16 cellular contexts compared by ENCODE assay signal in genomic region chr2:42788478-42788793, GRCh38. TPM values are rescaled to one million over a fixed set of nuclear protein-coding genes. Genes with fewer than 3 reads are reported as not detected.
DNase-seq lines count a peak whose midpoint lies in the region; ATAC-seq and TF ChIP-seq lines count a peak whose summit lies in the region.
"Had no signal": no experiment of that assay in that cellular context is flagged by ENCODE, and none has a peak within 500 bp of the region (broad histone marks: within the 10 kb centered on the region; RNA-seq: fewer than 3 reads in every experiment).

No MANE protein-coding gene starts in this region.

- H4K91ac ChIP-seq in neuronal stem cell (ENCODE audit: low read depth, low read length, poor library complexity): no peak overlapping the region

- H3K23ac ChIP-seq in neuronal stem cell (ENCODE audit: low read depth, low read length, poor library complexity): peak overlapping the region; percentile 5

- peak overlapping the region; percentile 72 for H2AK5ac ChIP-seq in neuronal stem cell (ENCODE audit: low read depth, low read length)

- no peaks in the 10 kb centered on the region for H3K9me3 ChIP-seq in right lobe of liver
- H3K9me3 ChIP-seq in neuronal stem cell (replicated peaks in 1 of 2; ENCODE audit: control insufficient read depth in 2 of 2, insufficient read depth in 1 of 2, low read depth in 1 of 2, low read length in 2 of 2): peaks cover 0 to 3% of the 10 kb centered on the region in 2 donors
- H3K9me3 ChIP-seq: HAP-1 had no signal

- H4K8ac ChIP-seq in neuronal stem cell (ENCODE audit: low read depth, low read length): no peak overlapping the region

- DNase-seq in activated CD8-positive, alpha-beta memory T cell treated with anti-CD3 and anti-CD28 coated beads, Interleukin-2, amount 10 ng/mL, durations not matched to agents 7 days and 5 days: peak; percentile 28
- no peak for DNase-seq in activated CD8-positive, alpha-beta memory T cell treated with anti-CD3 and anti-CD28 coated beads, Interleukin-2, amount 50 U/mL, for 48 hours
- DNase-seq in right lobe of liver (no peak), neuronal stem cell (ENCODE audit: low spot score) (no peak)
- no peak for DNase-seq in activated T-cell treated with anti-CD3 and anti-CD28 coated beads, Interleukin-2, amount 50 U/mL, for 1 hour
- DNase-seq: ACHN; CD4-positive, alpha-beta T cell; COR-L47; DND-41; GDM1; GOT3 had no signal

- H3K14ac ChIP-seq in neuronal stem cell (ENCODE audit: low read length): no peak overlapping the region

- H3K4me1 ChIP-seq in right lobe of liver (peaks cover 0 to 70% (median 31%) of the 10 kb centered on the region in 4 donors), neuronal stem cell (ENCODE audit: control insufficient read depth in 2 of 2, insufficient read depth in 1 of 2, low read depth in 1 of 2, low read length in 2 of 2) (peaks cover 7 to 13% of the 10 kb centered on the region in 2 donors)

- H3K36me3 ChIP-seq in right lobe of liver (peaks cover 0 to 2% (median 0%) of the 10 kb centered on the region in 4 donors), neuronal stem cell (replicated peaks in 1 of 2; ENCODE audit: control insufficient read depth in 2 of 2, insufficient read depth in 2 of 2, low read length in 2 of 2) (no peaks in the 10 kb centered on the region)
- H3K36me3 ChIP-seq: BLaER1 treated with 17β-estradiol and CSF1 and Interleukin-3, amounts not matched to agents 10 nM and 100 nM had no signal

- no peak overlapping the region for H2BK120ac ChIP-seq in neuronal stem cell (ENCODE audit: low read depth, low read length)

- H2BK15ac ChIP-seq in neuronal stem cell (ENCODE audit: low read length): no peak overlapping the region

- no peak overlapping the region for H2BK5ac ChIP-seq in neuronal stem cell (ENCODE audit: low read length)

- no peak overlapping the region for H3K4me3 Mint-ChIP-seq in activated CD8-positive, alpha-beta memory T cell treated with anti-CD3 and anti-CD28 coated beads, Interleukin-2, amount 10 ng/mL, durations not matched to agents 7 days and 5 days
- H3K4me3 Mint-ChIP-seq: CD4-positive, alpha-beta T cell had no signal

- peaks cover 2% of the 10 kb centered on the region for H3K36me3 Mint-ChIP-seq in activated CD8-positive, alpha-beta memory T cell treated with anti-CD3 and anti-CD28 coated beads, Interleukin-2, amount 10 ng/mL, durations not matched to agents 7 days and 5 days

- no peak overlapping the region for H3K27ac Mint-ChIP-seq in activated CD8-positive, alpha-beta memory T cell treated with anti-CD3 and anti-CD28 coated beads, Interleukin-2, amount 10 ng/mL, durations not matched to agents 7 days and 5 days
- H3K27ac Mint-ChIP-seq: CD4-positive, alpha-beta T cell had no signal

- H3K4me3 ChIP-seq in right lobe of liver (peak overlapping the region in 2 of 3 donors; percentile 9 to 15), neuronal stem cell (ENCODE audit: low read length in 2 of 2) (no peak overlapping the region)
- H3K4me3 ChIP-seq: BLaER1 treated with 17β-estradiol and CSF1 and Interleukin-3, amounts not matched to agents 10 nM and 100 nM; HAP-1 had no signal

- H2BK12ac ChIP-seq in neuronal stem cell (ENCODE audit: low read length): no peak overlapping the region

- H3K27me3 Mint-ChIP-seq in activated CD8-positive, alpha-beta memory T cell treated with anti-CD3 and anti-CD28 coated beads, Interleukin-2, amount 10 ng/mL, durations not matched to agents 7 days and 5 days: peaks cover 24% of the 10 kb centered on the region

- no peak overlapping the region for H3K4ac ChIP-seq in neuronal stem cell (ENCODE audit: low read length)

- no peak overlapping the region for H3K9ac ChIP-seq in neuronal stem cell (ENCODE audit: low read depth, low read length, poor library complexity)
- H3K9ac ChIP-seq: BLaER1 treated with 17β-estradiol and CSF1 and Interleukin-3, amounts not matched to agents 10 nM and 100 nM had no signal

- H3K9me3 Mint-ChIP-seq in activated CD8-positive, alpha-beta memory T cell treated with anti-CD3 and anti-CD28 coated beads, Interleukin-2, amount 10 ng/mL, durations not matched to agents 7 days and 5 days (ENCODE audit: low read depth): no peaks in the 10 kb centered on the region
- H3K9me3 Mint-ChIP-seq: CD4-positive, alpha-beta T cell had no signal

- TF ChIP-seq CTCF in right lobe of liver (IDR thresholded peaks at IDR 0.05): no peak

- TF ChIP-seq POLR2A in right lobe of liver (IDR thresholded peaks at IDR 0.05): no peak

- no peaks in the 10 kb centered on the region for H3K79me1 ChIP-seq in neuronal stem cell (ENCODE audit: low read depth, low read length)

- CTCF ChIA-PET in activated CD8-positive, alpha-beta memory T cell treated with anti-CD3 and anti-CD28 coated beads, Interleukin-2, amount 10 ng/mL, durations not matched to agents 7 days and 5 days (lab: Charles Lee): no interaction called here

- no peaks in the 10 kb centered on the region for H3K27me3 ChIP-seq in right lobe of liver
- peaks cover 0 to 8% (median 0%) of the 10 kb centered on the region in 3 experiments for H3K27me3 ChIP-seq in neuronal stem cell (ENCODE audit: control insufficient read depth in 3 of 3, insufficient read depth in 3 of 3, low read depth in 1 of 3, low read length in 3 of 3)

- WGBS in right lobe of liver (ENCODE audit: insufficient coverage, low coverage, low lambda C conversion rate, missing lambda C conversion rate): 18% methylated on average over 7 of the region's 9 CpGs
- WGBS in neuronal stem cell (ENCODE audit: extremely low coverage in 2 of 2, insufficient read length in 2 of 2, insufficient replicate concordance in 1 of 2), 2 donors: no CpG with 5 or more reads among the region's 9 CpGs

- peaks cover 11% of the 10 kb centered on the region for H3K4me1 Mint-ChIP-seq in activated CD8-positive, alpha-beta memory T cell treated with anti-CD3 and anti-CD28 coated beads, Interleukin-2, amount 10 ng/mL, durations not matched to agents 7 days and 5 days

- no peak overlapping the region for H2AFZ ChIP-seq in neuronal stem cell (ENCODE audit: low read length)

- H3K18ac ChIP-seq in neuronal stem cell (ENCODE audit: low read length): peak overlapping the region; percentile 3

- H3K27ac ChIP-seq in right lobe of liver (peak overlapping the region in 2 of 3 donors; percentile 61 to 98), neuronal stem cell (replicated peaks; ENCODE audit: low read length) (no peak overlapping the region)
- H3K27ac ChIP-seq: BLaER1 treated with 17β-estradiol and CSF1 and Interleukin-3, amounts not matched to agents 10 nM and 100 nM had no signal

- no peak for ATAC-seq in activated CD8-positive, alpha-beta memory T cell treated with anti-CD3 and anti-CD28 coated beads, Interleukin-2, amount 10 ng/mL, durations not matched to agents 7 days and 5 days
- ATAC-seq in right lobe of liver (peak in 1 of 4 donors; percentile 1), HG03378 (IDR thresholded peaks at IDR 0.05; ENCODE audit: unreplicated experiment) (no peak), GM19023 (IDR thresholded peaks at IDR 0.05; ENCODE audit: unreplicated experiment) (no peak)

- intact Hi-C loops in right lobe of liver (cut with DNase I): no loop called here

- H3K4me2 ChIP-seq in neuronal stem cell (ENCODE audit: insufficient read depth, low read length, poor library complexity, severe bottlenecking): no peak overlapping the region
- H3K4me2 ChIP-seq: BLaER1 treated with 17β-estradiol and CSF1 and Interleukin-3, amounts not matched to agents 10 nM and 100 nM had no signal

RNA-seq across cellular contexts. Expression of gene HAAO, which starts 3.9 kb away (rescaled TPM):
- total RNA-seq in activated CD8-positive, alpha-beta memory T cell treated with anti-CD3 and anti-CD28 coated beads, Interleukin-2, amount 10 ng/mL, durations not matched to agents 7 days and 5 days: under 1 TPM in 1 of 2 experiments, not detected in 1; 0.56 TPM
- 100 to 1,000 TPM in 3 of 6 experiments, 10 to 100 TPM in 3; 60.7 to 187 (median 114) TPM for total RNA-seq in right lobe of liver
- 2.1 TPM for polyA plus RNA-seq in neuronal stem cell (2013, experiment 1 of 2)
- 2.5 TPM for polyA plus RNA-seq in neuronal stem cell (2013, experiment 2 of 2)
- total RNA-seq: A172; CD4-positive, alpha-beta T cell had no signal

RNA-seq across cellular contexts. Expression of gene OXER1, which starts 24.5 kb away (rescaled TPM):
- under 1 TPM in 1 of 2 experiments, not detected in 1; 0.21 TPM for total RNA-seq in activated CD8-positive, alpha-beta memory T cell treated with anti-CD3 and anti-CD28 coated beads, Interleukin-2, amount 10 ng/mL, durations not matched to agents 7 days and 5 days
- total RNA-seq in right lobe of liver: 10 to 100 TPM in 3 of 6 experiments, 1 to 10 TPM in 3; 5.3 to 29.4 (median 10.7) TPM
- polyA plus RNA-seq in neuronal stem cell (2013, experiment 1 of 2): 1.2 TPM
- polyA plus RNA-seq in neuronal stem cell (2013, experiment 2 of 2): 0.97 TPM
- total RNA-seq: A172; CD4-positive, alpha-beta T cell had no signal

Comparison
In these comparisons a context has a peak if more than half of its experiments do, and no peak if none do; other contexts are left out.
1. H3K4me3 ChIP-seq: peak in right lobe of liver (2 of 3); none in neuronal stem cell (0 of 2).
2. RNA of gene HAAO, which starts 3.9 kb away (total RNA-seq): 60.7 to 187 TPM in right lobe of liver; 0.56 TPM in activated CD8-positive, alpha-beta memory T cell treated with anti-CD3 and anti-CD28 coated beads, Interleukin-2, amount 10 ng/mL, durations not matched to agents 7 days and 5 days; every median in the first group is over 10 times any median in the second.
3. RNA of gene OXER1, which starts 24.5 kb away (total RNA-seq): 5.3 to 29.4 TPM in right lobe of liver; 0.21 TPM in activated CD8-positive, alpha-beta memory T cell treated with anti-CD3 and anti-CD28 coated beads, Interleukin-2, amount 10 ng/mL, durations not matched to agents 7 days and 5 days; every median in the first group is over 4 times any median in the second.